In genomic region chr17:48047741-48048320, GRCh38 we compare ENCODE assay signal across 1 cellular context.
TF ChIP-seq lines count a peak whose summit lies in the region.

No MANE protein-coding gene starts in this region.

TF ChIP-seq in HEK293, 187 proteins besides CTCF, POLR2A, EP300 and RAD21 (continued from another document and continues in another):
- TF ChIP-seq ZXDB (tag by site-specific recombination; IDR thresholded peaks at IDR 0.05) (peak; percentile 91), ZNF585B (tag by site-specific recombination; IDR thresholded peaks at IDR 0.05) (no peak), ZNF248 (tag by site-specific recombination; IDR thresholded peaks at IDR 0.05) (no peak), ZNF433 (tag by site-specific recombination; IDR thresholded peaks at IDR 0.05; ENCODE audit: low read depth) (no peak), ZNF521 (tag by site-specific recombination; IDR thresholded peaks at IDR 0.05) (no peak), ZNF571 (tag by site-specific recombination; IDR thresholded peaks at IDR 0.05) (no peak), REST (tag by site-specific recombination; IDR thresholded peaks at IDR 0.05) (no peak; the same call in none of the 2 replicates), ZNF10 (tag by site-specific recombination; IDR thresholded peaks at IDR 0.05) (peak; percentile 75), ZNF639 (tag by site-specific recombination; IDR thresholded peaks at IDR 0.05) (peak; percentile 86), ZNF426 (tag by site-specific recombination; IDR thresholded peaks at IDR 0.05) (no peak), ZNF37A (tag by site-specific recombination; IDR thresholded peaks at IDR 0.05) (no peak), SCRT1 (tag by site-specific recombination; IDR thresholded peaks at IDR 0.05; ENCODE audit: borderline replicate concordance) (no peak), ZNF510 (tag by site-specific recombination; IDR thresholded peaks at IDR 0.05; ENCODE audit: insufficient replicate concordance) (no peak), ZNF785 (tag by site-specific recombination; IDR thresholded peaks at IDR 0.05) (no peak), ZNF488 (tag by site-specific recombination; IDR thresholded peaks at IDR 0.05) (no peak; the same call in 1 of the 2 replicates), ZBTB26 (tag by site-specific recombination; optimal IDR thresholded peaks at IDR 0.05) (no peak), ZNF366 (tag by site-specific recombination; conservative IDR thresholded peaks at IDR 0.05) (no peak), ZBTB7A (tag by site-specific recombination; IDR thresholded peaks at IDR 0.05; ENCODE audit: low read depth) (peak; percentile 90), ZNF174 (tag by site-specific recombination; IDR thresholded peaks at IDR 0.05) (no peak), ZNF701 (tag by site-specific recombination; IDR thresholded peaks at IDR 0.05) (no peak), EGR2 (tag by site-specific recombination; IDR thresholded peaks at IDR 0.05; ENCODE audit: low read depth) (no peak), ZBTB21 (tag by site-specific recombination; IDR thresholded peaks at IDR 0.05) (peak; percentile 65), ZNF501 (tag by site-specific recombination; IDR thresholded peaks at IDR 0.05) (peak; percentile 95), ZIC2 (tag by site-specific recombination; IDR thresholded peaks at IDR 0.05) (peak; percentile 26; the same call in 1 of the 2 replicates), KLF7 (tag by site-specific recombination; IDR thresholded peaks at IDR 0.05; ENCODE audit: borderline replicate concordance) (peak; percentile 92; the same call in 1 of the 2 replicates), ZSCAN23 (tag by site-specific recombination; IDR thresholded peaks at IDR 0.05) (no peak), GLIS1 (tag by site-specific recombination; IDR thresholded peaks at IDR 0.05) (peak; percentile 2; the same call in 1 of the 2 replicates), ZNF544 (tag by site-specific recombination; IDR thresholded peaks at IDR 0.05) (no peak), HOXD13 (CRISPR knock-in tag; IDR thresholded peaks at IDR 0.05; ENCODE audit: borderline replicate concordance) (0 out of 2 replicates have a peak, but pooled peaks have one; percentile 21), ZNF792 (tag by site-specific recombination; IDR thresholded peaks at IDR 0.05) (no peak), ZNF677 (tag by site-specific recombination; IDR thresholded peaks at IDR 0.05) (no peak), PRDM6 (tag by site-specific recombination; IDR thresholded peaks at IDR 0.05) (no peak), YY2 (tag by site-specific recombination; IDR thresholded peaks at IDR 0.05) (peak; percentile 92), ZSCAN30 (tag by site-specific recombination; IDR thresholded peaks at IDR 0.05) (peak; percentile 8; the same call in 1 of the 2 replicates), ZNF473 (tag by site-specific recombination; IDR thresholded peaks at IDR 0.05) (no peak), TCF7L2 (IDR thresholded peaks at IDR 0.05; ENCODE audit: borderline replicate concordance, low read depth, low read length) (no peak), ZNF19 (tag by site-specific recombination; IDR thresholded peaks at IDR 0.05; ENCODE audit: low read depth) (no peak), ZNF202 (tag by site-specific recombination; IDR thresholded peaks at IDR 0.05; ENCODE audit: borderline replicate concordance) (no peak), ZNF169 (tag by site-specific recombination; IDR thresholded peaks at IDR 0.05) (no peak), ZFP37 (tag by site-specific recombination; IDR thresholded peaks at IDR 0.05) (no peak; the same call in 1 of the 2 replicates), ZNF664 (tag by site-specific recombination; IDR thresholded peaks at IDR 0.05) (peak; percentile 4; the same call in 1 of the 2 replicates), IKZF3 (tag by site-specific recombination; IDR thresholded peaks at IDR 0.05) (0 out of 2 replicates have a peak, but pooled peaks have one; percentile 12), ZNF324 (tag by site-specific recombination; IDR thresholded peaks at IDR 0.05) (peak; percentile 77), ZNF76 (tag by site-specific recombination; IDR thresholded peaks at IDR 0.05; ENCODE audit: borderline replicate concordance, low read depth) (peak; percentile 92)
- TF ChIP-seq, protein P1, sequence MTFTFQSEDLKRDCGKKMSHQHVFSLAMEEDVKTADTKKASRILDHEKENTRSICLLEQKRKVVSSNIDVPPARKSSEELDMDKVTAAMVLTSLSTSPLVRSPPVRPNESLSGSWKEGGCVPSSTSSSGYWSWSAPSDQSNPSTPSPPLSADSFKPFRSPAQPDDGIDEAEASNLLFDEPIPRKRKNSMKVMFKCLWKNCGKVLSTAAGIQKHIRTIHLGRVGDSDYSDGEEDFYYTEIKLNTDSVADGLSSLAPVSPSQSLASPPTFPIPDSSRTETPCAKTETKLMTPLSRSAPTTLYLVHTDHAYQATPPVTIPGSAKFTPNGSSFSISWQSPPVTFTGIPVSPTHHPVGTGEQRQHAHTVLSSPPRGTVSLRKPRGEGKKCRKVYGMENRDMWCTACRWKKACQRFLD (tag by site-specific recombination; IDR thresholded peaks at IDR 0.05) = no peak
- TF ChIP-seq, protein P2, sequence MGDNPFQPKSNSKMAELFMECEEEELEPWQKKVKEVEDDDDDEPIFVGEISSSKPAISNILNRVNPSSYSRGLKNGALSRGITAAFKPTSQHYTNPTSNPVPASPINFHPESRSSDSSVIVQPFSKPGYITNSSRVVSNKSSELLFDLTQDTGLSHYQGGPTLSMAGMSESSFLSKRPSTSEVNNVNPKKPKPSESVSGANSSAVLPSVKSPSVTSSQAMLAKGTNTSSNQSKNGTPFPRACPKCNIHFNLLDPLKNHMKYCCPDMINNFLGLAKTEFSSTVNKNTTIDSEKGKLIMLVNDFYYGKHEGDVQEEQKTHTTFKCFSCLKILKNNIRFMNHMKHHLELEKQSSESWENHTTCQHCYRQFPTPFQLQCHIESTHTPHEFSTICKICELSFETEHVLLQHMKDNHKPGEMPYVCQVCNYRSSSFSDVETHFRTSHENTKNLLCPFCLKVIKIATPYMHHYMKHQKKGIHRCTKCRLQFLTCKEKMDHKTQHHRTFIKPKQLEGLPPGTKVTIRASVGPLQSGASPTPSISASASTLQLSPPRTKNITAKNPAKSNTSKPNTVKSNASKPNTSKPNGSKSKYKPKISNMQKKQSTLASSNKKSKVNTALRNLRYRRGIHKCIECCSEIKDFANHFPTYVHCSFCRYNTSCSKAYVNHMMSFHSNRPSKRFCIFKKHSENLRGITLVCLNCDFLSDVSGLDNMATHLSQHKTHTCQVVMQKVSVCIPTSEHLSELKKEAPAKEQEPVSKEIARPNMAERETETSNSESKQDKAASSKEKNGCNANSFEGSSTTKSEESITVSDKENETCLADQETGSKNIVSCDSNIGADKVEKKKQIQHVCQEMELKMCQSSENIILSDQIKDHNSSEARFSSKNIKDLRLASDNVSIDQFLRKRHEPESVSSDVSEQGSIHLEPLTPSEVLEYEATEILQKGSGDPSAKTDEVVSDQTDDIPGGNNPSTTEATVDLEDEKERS (tag by site-specific recombination; IDR thresholded peaks at IDR 0.05) = 0 out of 2 replicates have a peak, but pooled peaks have one; percentile 20
- TF ChIP-seq, protein P3, sequence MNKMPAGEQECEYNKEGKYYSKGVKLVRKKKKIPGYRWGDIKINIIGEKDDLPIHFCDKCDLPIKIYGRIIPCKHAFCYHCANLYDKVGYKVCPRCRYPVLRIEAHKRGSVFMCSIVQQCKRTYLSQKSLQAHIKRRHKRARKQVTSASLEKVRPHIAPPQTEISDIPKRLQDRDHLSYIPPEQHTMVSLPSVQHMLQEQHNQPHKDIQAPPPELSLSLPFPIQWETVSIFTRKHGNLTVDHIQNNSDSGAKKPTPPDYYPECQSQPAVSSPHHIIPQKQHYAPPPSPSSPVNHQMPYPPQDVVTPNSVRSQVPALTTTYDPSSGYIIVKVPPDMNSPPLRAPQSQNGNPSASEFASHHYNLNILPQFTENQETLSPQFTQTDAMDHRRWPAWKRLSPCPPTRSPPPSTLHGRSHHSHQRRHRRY (tag by site-specific recombination; IDR thresholded peaks at IDR 0.05) = no peak
- TF ChIP-seq, protein P4, sequence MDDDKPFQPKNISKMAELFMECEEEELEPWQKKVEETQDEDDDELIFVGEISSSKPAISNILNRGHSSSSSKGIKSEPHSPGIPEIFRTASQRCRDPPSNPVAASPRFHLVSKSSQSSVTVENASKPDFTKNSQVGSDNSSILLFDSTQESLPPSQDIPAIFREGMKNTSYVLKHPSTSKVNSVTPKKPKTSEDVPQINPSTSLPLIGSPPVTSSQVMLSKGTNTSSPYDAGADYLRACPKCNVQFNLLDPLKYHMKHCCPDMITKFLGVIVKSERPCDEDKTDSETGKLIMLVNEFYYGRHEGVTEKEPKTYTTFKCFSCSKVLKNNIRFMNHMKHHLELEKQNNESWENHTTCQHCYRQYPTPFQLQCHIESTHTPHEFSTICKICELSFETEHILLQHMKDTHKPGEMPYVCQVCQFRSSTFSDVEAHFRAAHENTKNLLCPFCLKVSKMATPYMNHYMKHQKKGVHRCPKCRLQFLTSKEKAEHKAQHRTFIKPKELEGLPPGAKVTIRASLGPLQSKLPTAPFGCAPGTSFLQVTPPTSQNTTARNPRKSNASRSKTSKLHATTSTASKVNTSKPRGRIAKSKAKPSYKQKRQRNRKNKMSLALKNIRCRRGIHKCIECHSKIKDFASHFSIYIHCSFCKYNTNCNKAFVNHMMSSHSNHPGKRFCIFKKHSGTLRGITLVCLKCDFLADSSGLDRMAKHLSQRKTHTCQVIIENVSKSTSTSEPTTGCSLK (tag by site-specific recombination; IDR thresholded peaks at IDR 0.05) = no peak
- TF ChIP-seq, protein P5, sequence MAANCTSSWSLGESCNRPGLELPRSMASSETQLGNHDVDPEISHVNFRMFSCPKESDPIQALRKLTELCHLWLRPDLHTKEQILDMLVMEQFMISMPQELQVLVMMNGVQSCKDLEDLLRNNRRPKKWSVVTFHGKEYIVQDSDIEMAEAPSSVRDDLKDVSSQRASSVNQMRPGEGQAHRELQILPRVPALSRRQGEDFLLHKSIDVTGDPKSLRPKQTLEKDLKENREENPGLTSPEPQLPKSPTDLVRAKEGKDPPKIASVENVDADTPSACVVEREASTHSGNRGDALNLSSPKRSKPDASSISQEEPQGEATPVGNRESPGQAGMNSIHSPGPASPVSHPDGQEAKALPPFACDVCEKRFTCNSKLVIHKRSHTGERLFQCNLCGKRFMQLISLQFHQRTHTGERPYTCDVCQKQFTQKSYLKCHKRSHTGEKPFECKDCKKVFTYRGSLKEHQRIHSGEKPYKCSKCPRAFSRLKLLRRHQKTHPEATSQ (tag by site-specific recombination; IDR thresholded peaks at IDR 0.05) = peak; percentile 92; the same call in 1 of the 2 replicates
